ENCODE assay signal across 21 cellular contexts in genomic region chr1:13775446-13775845, GRCh38.
"Had no signal": no experiment of that assay in that cellular context is flagged by ENCODE, and none has a peak within 500 bp of the region (broad histone marks: within the 10 kb centered on the region; RNA-seq: fewer than 3 reads in every experiment).

No MANE protein-coding gene starts in this region.

- H3K27me3 ChIP-seq: ascending aorta, esophagus muscularis mucosa, gastrocnemius medialis, ovary, right atrium auricular region, upper lobe of right lung had no signal

- H3K9me3 ChIP-seq: ascending aorta, esophagus muscularis mucosa, gastrocnemius medialis, left ventricle myocardium inferior, ovary, psoas muscle, right atrium auricular region, upper lobe of right lung had no signal

- DNase-seq: activated CD4-positive, alpha-beta T cell treated with anti-CD3 and anti-CD28 coated beads, Interleukin-2, amount 10 ng/mL, durations not matched to agents 7 days and 5 days; activated CD4-positive, CD25-positive, alpha-beta regulatory T cell treated with anti-CD3 and anti-CD28 coated beads, Interleukin-2, amount 50 U/mL, for 72 hours; activated CD8-positive, alpha-beta T cell treated with anti-CD3 and anti-CD28 coated beads, Interleukin-2, amount 10 ng/mL, durations not matched to agents 7 days and 5 days; activated gamma-delta T cell treated with Interleukin-2 at 50 U/mL for 16 hours; activated T-cell treated with anti-CD3 and anti-CD28 coated beads, Interleukin-2, amount 50 U/mL, for 1 hour; central memory CD4-positive, alpha-beta T cell; dermis blood vessel endothelial cell; effector memory CD4-positive, alpha-beta T cell; gastrocnemius medialis; hypothalamus; left ventricle myocardium inferior; natural killer cell; ovary; psoas muscle; stimulated activated CD4-positive, alpha-beta T cell treated with anti-CD3 and anti-CD28 coated beads, Interleukin-4, amount 100 ng/mL, for 24 hours; stimulated activated naive CD4-positive, alpha-beta T cell treated with Interleukin-2 at 50 U/mL for 16 hours; upper lobe of right lung; WERI-Rb-1 had no signal

- H3K27ac ChIP-seq: ascending aorta, esophagus muscularis mucosa, gastrocnemius medialis, left ventricle myocardium inferior, ovary, psoas muscle, right atrium auricular region, upper lobe of right lung, WERI-Rb-1 had no signal

- ATAC-seq: activated CD8-positive, alpha-beta T cell treated with anti-CD3 and anti-CD28 coated beads, Interleukin-2, amount 10 ng/mL, durations not matched to agents 7 days and 5 days; gastrocnemius medialis; natural killer cell; upper lobe of right lung had no signal

- H3K4me3 ChIP-seq: ascending aorta, esophagus muscularis mucosa, gastrocnemius medialis, left ventricle myocardium inferior, ovary, psoas muscle, right atrium auricular region, upper lobe of right lung had no signal

- H3K36me3 ChIP-seq: ovary had no signal

- H3K4me1 ChIP-seq: ascending aorta, psoas muscle, right atrium auricular region, upper lobe of right lung had no signal
